Comparison of ENCODE assay signal across 10 cellular contexts in genomic region chr1:30928789-30929134, GRCh38. TPM values are rescaled to one million over a fixed set of nuclear protein-coding genes. Genes with fewer than 3 reads are reported as not detected.
"Had no signal": no experiment of that assay in that cellular context is flagged by ENCODE, and none has a peak within 500 bp of the region (broad histone marks: within the 10 kb centered on the region; RNA-seq: fewer than 3 reads in every experiment).

No MANE protein-coding gene starts in this region.

- H3K9me3 ChIP-seq: SJSA1, thoracic aorta had no signal

- H3K9me3 Mint-ChIP-seq: activated naive CD4-positive, alpha-beta T cell treated with anti-CD3 and anti-CD28 coated beads, Interleukin-2, amount 50 U/mL, for 24 hours; naive thymus-derived CD8-positive, alpha-beta T cell; stimulated activated naive CD8-positive, alpha-beta T cell treated with anti-CD3 and anti-CD28 coated beads, Interleukin-15, Interleukin-2, amounts not matched to agents 100 ng/mL and 50 ng/mL, for 24 hours; T-cell had no signal

- H3K36me3 Mint-ChIP-seq: activated naive CD4-positive, alpha-beta T cell treated with anti-CD3 and anti-CD28 coated beads, Interleukin-2, amount 50 U/mL, for 24 hours had no signal

- H3K4me3 Mint-ChIP-seq: activated CD4-positive, alpha-beta T cell treated with anti-CD3 and anti-CD28 coated beads for 36 hours; activated CD8-positive, alpha-beta T cell treated with anti-CD3 and anti-CD28 coated beads, Interleukin-2, amount 10 ng/mL, durations not matched to agents 7 days and 5 days; activated naive CD4-positive, alpha-beta T cell treated with anti-CD3 and anti-CD28 coated beads, Interleukin-2, amount 50 U/mL, for 24 hours; stimulated activated naive CD8-positive, alpha-beta T cell treated with anti-CD3 and anti-CD28 coated beads, Interleukin-15, Interleukin-2, amounts not matched to agents 100 ng/mL and 50 ng/mL, for 24 hours; T-cell had no signal

- H3K27ac Mint-ChIP-seq: activated CD4-positive, alpha-beta T cell treated with anti-CD3 and anti-CD28 coated beads for 36 hours; activated naive CD4-positive, alpha-beta T cell treated with anti-CD3 and anti-CD28 coated beads, Interleukin-2, amount 50 U/mL, for 24 hours; stimulated activated naive CD8-positive, alpha-beta T cell treated with anti-CD3 and anti-CD28 coated beads, Interleukin-15, Interleukin-2, amounts not matched to agents 100 ng/mL and 50 ng/mL, for 24 hours had no signal

- H3K4me1 ChIP-seq: SJSA1 had no signal

- H3K27ac ChIP-seq: SJSA1, thoracic aorta, WERI-Rb-1 had no signal

- H3K4me1 Mint-ChIP-seq: activated CD4-positive, alpha-beta T cell treated with anti-CD3 and anti-CD28 coated beads for 36 hours; activated naive CD4-positive, alpha-beta T cell treated with anti-CD3 and anti-CD28 coated beads, Interleukin-2, amount 50 U/mL, for 24 hours; T-cell had no signal

- H3K27me3 Mint-ChIP-seq: activated CD4-positive, alpha-beta T cell treated with anti-CD3 and anti-CD28 coated beads for 36 hours; activated naive CD4-positive, alpha-beta T cell treated with anti-CD3 and anti-CD28 coated beads, Interleukin-2, amount 50 U/mL, for 24 hours; stimulated activated naive CD8-positive, alpha-beta T cell treated with anti-CD3 and anti-CD28 coated beads, Interleukin-15, Interleukin-2, amounts not matched to agents 100 ng/mL and 50 ng/mL, for 24 hours had no signal

- DNase-seq: hippocampal formation had no signal

- H3K4me3 ChIP-seq: SJSA1, thoracic aorta had no signal

RNA-seq across cellular contexts. Expression of gene SDC3, which starts 20.2 kb away (rescaled TPM):
- total RNA-seq: activated CD8-positive, alpha-beta T cell treated with anti-CD3 and anti-CD28 coated beads, Interleukin-2, amount 10 ng/mL, durations not matched to agents 7 days and 5 days had no signal
